ENCODE assay signal across 8 cellular contexts in the genomic region with DNA sequence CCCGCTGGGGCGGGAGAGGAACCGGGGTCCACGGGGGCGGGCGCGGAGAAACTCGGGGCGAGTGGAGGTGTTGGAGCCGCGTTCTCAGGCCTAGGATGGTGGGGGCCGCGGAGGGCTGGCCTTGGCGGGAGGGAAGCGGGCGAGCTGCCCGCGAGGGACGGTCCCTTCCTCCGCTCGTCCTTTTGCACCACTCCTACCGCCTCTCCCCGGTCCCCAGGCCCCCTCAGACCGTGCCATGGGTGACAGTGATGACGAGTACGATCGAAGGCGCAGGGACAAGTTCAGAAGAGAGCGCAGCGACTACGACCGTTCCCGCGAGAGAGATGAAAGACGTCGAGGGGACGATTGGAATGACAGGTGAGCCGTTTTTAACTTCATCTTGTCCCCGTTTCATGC. TPM values are rescaled to one million over a fixed set of nuclear protein-coding genes. Genes with fewer than 3 reads are reported as not detected.
DNase-seq lines count a peak whose midpoint lies in the region; ATAC-seq and TF ChIP-seq lines count a peak whose summit lies in the region.

No MANE protein-coding gene starts in this region.

- DNase-seq in NCI-H2171 treated with DMSO at 0.1 percent for 48 hours (lab: John Stamatoyannopoulos, UW), result peak; percentile 19
- no peak for DNase-seq in NCI-H2171 (lab: John Stamatoyannopoulos, UW)
- peak; percentile 26 for DNase-seq in central memory CD4-positive, alpha-beta T cell
- no peak for DNase-seq in thoracic aorta (ENCODE audit: low spot score)
- no peak for DNase-seq in inferior parietal cortex (ENCODE audit: extremely low spot score)

- H3K27me3 ChIP-seq in OCI-LY3 (ENCODE audit: low read depth, low read length) (no peaks in the 10 kb centered on the region), liver (ENCODE audit: control insufficient read depth in 4 of 4, insufficient read depth in 4 of 4, low read length in 3 of 4) (no peaks in the 10 kb centered on the region), thoracic aorta (replicated peaks; ENCODE audit: insufficient read depth) (no peaks in the 10 kb centered on the region)

- H3K79me2 ChIP-seq in OCI-LY3 (ENCODE audit: low read length), result peaks cover 63% of the 10 kb centered on the region

- peaks cover 43% of the 10 kb centered on the region for H4K20me1 ChIP-seq in OCI-LY3 (ENCODE audit: insufficient read depth, low read length)

- no peak overlapping the region for H2AFZ ChIP-seq in OCI-LY3 (ENCODE audit: low read depth, low read length)

- peak overlapping the region; percentile 79 for H3K4me2 ChIP-seq in OCI-LY3 (ENCODE audit: low read length)

- peaks cover 16% of the 10 kb centered on the region for H3K4me1 ChIP-seq in OCI-LY3 (ENCODE audit: low read length)
- H3K4me1 ChIP-seq in liver (ENCODE audit: control insufficient read depth in 4 of 4, insufficient read depth in 4 of 4, low read length in 3 of 4), result peaks cover 0 to 25% (median 24%) of the 10 kb centered on the region in 4 donors
- peaks cover 17 to 54% of the 10 kb centered on the region in 2 donors for H3K4me1 ChIP-seq in thoracic aorta (ENCODE audit: control insufficient read depth in 1 of 2, low read depth in 2 of 2)

- H3K27ac ChIP-seq in OCI-LY3 (ENCODE audit: low read length), result peak overlapping the region; percentile 83
- H3K27ac ChIP-seq in liver (ENCODE audit: low read depth in 1 of 2, low read length in 2 of 2), result peak overlapping the region; percentile 88 to 93
- H3K27ac ChIP-seq in thoracic aorta, result peak overlapping the region; percentile 92 to 96

- H3K4me3 ChIP-seq in OCI-LY3 (ENCODE audit: low read length), result peak overlapping the region; percentile 94
- H3K4me3 ChIP-seq in liver (ENCODE audit: low read depth in 1 of 3, low read length in 3 of 3), result peak overlapping the region; percentile 86 to 88 (median 86)
- peak overlapping the region; percentile 94 for H3K4me3 ChIP-seq in thoracic aorta

- TF ChIP-seq CTCF in OCI-LY3 (IDR thresholded peaks at IDR 0.05; ENCODE audit: low read depth, low read length) (no peak), liver (IDR thresholded peaks at IDR 0.05; ENCODE audit: low read depth, low read length, missing input control) (no peak), thoracic aorta (IDR thresholded peaks at IDR 0.05) (no peak)

- ATAC-seq in HG02588 (IDR thresholded peaks at IDR 0.05; ENCODE audit: unreplicated experiment), result peak; percentile 35
- peak; percentile 6 for ATAC-seq in thoracic aorta (ENCODE audit: insufficient number of reproducible peaks, low FRiP score, low read depth)

- peaks cover 63% of the 10 kb centered on the region for H3K36me3 ChIP-seq in OCI-LY3 (replicated peaks; ENCODE audit: low read depth, low read length)
- peaks cover 3 to 31% (median 17%) of the 10 kb centered on the region in 4 donors for H3K36me3 ChIP-seq in liver (ENCODE audit: control insufficient read depth in 4 of 4, insufficient read depth in 3 of 4, low read depth in 1 of 4, low read length in 3 of 4)
- peaks cover 36% of the 10 kb centered on the region for H3K36me3 ChIP-seq in thoracic aorta

- no peaks in the 10 kb centered on the region for H3K9me3 ChIP-seq in OCI-LY3 (ENCODE audit: insufficient read depth, low read length)
- no peaks in the 10 kb centered on the region for H3K9me3 ChIP-seq in liver (ENCODE audit: control insufficient read depth in 4 of 4, low read length in 3 of 4)
- H3K9me3 ChIP-seq in thoracic aorta, result no peaks in the 10 kb centered on the region

- H3K9ac ChIP-seq in OCI-LY3 (ENCODE audit: low read length) (peak overlapping the region; percentile 99), liver (ENCODE audit: low read depth in 1 of 2, low read length in 2 of 2) (peak overlapping the region; percentile 56 to 75)

- under 1% methylated on average over 39 of the region's 39 CpGs for WGBS in liver

- TF ChIP-seq RAD21 in liver (IDR thresholded peaks at IDR 0.05), result no peak

TF ChIP-seq in liver, 16 proteins besides CTCF, POLR2A, EP300 and RAD21:
- TF ChIP-seq FOXA1 (IDR thresholded peaks at IDR 0.05) (no peak), YY1 (IDR thresholded peaks at IDR 0.05) (no peak), JUND (IDR thresholded peaks at IDR 0.05) (no peak), MAX (IDR thresholded peaks at IDR 0.05) (no peak), SP1 (IDR thresholded peaks at IDR 0.05) (no peak), TAF1 (conservative IDR thresholded peaks at IDR 0.05) (no peak), RXRA (IDR thresholded peaks at IDR 0.05) (no peak), EGR1 (IDR thresholded peaks at IDR 0.05; ENCODE audit: low read depth in 2 of 2) (no peak), REST (IDR thresholded peaks at IDR 0.05) (no peak), GABPA (IDR thresholded peaks at IDR 0.05 in 1 of 2, conservative IDR thresholded peaks at IDR 0.05 in 1 of 2) (no peak), HNF4G (IDR thresholded peaks at IDR 0.05) (no peak), HNF4A (conservative IDR thresholded peaks at IDR 0.05) (no peak), NR2F2 (IDR thresholded peaks at IDR 0.05) (no peak), FOXA2 (IDR thresholded peaks at IDR 0.05) (no peak)
- TF ChIP-seq, protein P1, sequence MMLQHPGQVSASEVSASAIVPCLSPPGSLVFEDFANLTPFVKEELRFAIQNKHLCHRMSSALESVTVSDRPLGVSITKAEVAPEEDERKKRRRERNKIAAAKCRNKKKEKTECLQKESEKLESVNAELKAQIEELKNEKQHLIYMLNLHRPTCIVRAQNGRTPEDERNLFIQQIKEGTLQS (IDR thresholded peaks at IDR 0.05), result no peak
- TF ChIP-seq, protein P2, sequence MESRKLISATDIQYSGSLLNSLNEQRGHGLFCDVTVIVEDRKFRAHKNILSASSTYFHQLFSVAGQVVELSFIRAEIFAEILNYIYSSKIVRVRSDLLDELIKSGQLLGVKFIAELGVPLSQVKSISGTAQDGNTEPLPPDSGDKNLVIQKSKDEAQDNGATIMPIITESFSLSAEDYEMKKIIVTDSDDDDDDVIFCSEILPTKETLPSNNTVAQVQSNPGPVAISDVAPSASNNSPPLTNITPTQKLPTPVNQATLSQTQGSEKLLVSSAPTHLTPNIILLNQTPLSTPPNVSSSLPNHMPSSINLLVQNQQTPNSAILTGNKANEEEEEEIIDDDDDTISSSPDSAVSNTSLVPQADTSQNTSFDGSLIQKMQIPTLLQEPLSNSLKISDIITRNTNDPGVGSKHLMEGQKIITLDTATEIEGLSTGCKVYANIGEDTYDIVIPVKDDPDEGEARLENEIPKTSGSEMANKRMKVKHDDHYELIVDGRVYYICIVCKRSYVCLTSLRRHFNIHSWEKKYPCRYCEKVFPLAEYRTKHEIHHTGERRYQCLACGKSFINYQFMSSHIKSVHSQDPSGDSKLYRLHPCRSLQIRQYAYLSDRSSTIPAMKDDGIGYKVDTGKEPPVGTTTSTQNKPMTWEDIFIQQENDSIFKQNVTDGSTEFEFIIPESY (IDR thresholded peaks at IDR 0.05), result no peak

RNA-seq across cellular contexts. Expression of gene SRRT, which starts 0.5 kb away (rescaled TPM):
- total RNA-seq in liver, result 10 to 100 TPM; 28.6 to 45.0 TPM
- polyA plus RNA-seq in liver, result 10 to 100 TPM; 27.2 to 32.1 TPM
- 100 to 1,000 TPM; 109 TPM for total RNA-seq in thoracic aorta

RNA-seq across cellular contexts. Expression of gene TRIP6, which starts 8.2 kb away (rescaled TPM):
- total RNA-seq in liver (10 to 100 TPM; 14.6 to 18.6 TPM), thoracic aorta (100 to 1,000 TPM in 1 of 2 donors, 10 to 100 TPM in 1; 71.9 to 103 TPM)
- 10 to 100 TPM; 17.7 to 30.7 TPM for polyA plus RNA-seq in liver

RNA-seq across cellular contexts. Expression of gene UFSP1, which starts 14.2 kb away (rescaled TPM):
- total RNA-seq in liver (1 to 10 TPM; 3.1 to 4.9 TPM), thoracic aorta (1 to 10 TPM; 2.7 to 4.1 TPM)
- polyA plus RNA-seq in liver, result 1 to 10 TPM; 2.3 to 3.4 TPM

RNA-seq across cellular contexts. Expression of gene ACHE, which starts 20.3 kb away (rescaled TPM):
- total RNA-seq in liver (10 to 100 TPM in 1 of 2 donors, under 1 TPM in 1; 0.25 to 17.6 TPM), thoracic aorta (1 to 10 TPM; 3.7 to 5.1 TPM)
- polyA plus RNA-seq in liver, result under 1 TPM; 0.15 to 0.17 TPM

RNA-seq across cellular contexts. Expression of gene SLC12A9, which starts 22.8 kb away (rescaled TPM):
- total RNA-seq in liver, result 10 to 100 TPM; 10.5 to 17.2 TPM
- polyA plus RNA-seq in liver, result 1 to 10 TPM; 1.8 to 8.4 TPM
- total RNA-seq in thoracic aorta, result 10 to 100 TPM; 20.0 to 25.2 TPM

Comparison
In these comparisons a context has a peak if more than half of its experiments do, and no peak if none do; other contexts are left out.
1. DNase-seq: peak in NCI-H2171 treated with DMSO at 0.1 percent for 48 hours (single experiment) and central memory CD4-positive, alpha-beta T cell (single experiment); none in NCI-H2171 (single experiment), thoracic aorta (single experiment) and inferior parietal cortex (single experiment).
2. Peak in every context shown above with its lines, with median percentiles within 50 percentile points of each other: H3K27ac ChIP-seq and H3K4me3 ChIP-seq.